9 cellular contexts compared by ENCODE assay signal in genomic region chr16:30354423-30355143, GRCh38. TPM values are rescaled to one million over a fixed set of nuclear protein-coding genes. Genes with fewer than 3 reads are reported as not detected.
A peak's percentile ranks its signal among the peaks of the same experiment; 100 is the strongest.
DNase-seq lines count a peak whose midpoint lies in the region; ATAC-seq, FAIRE-seq and TF ChIP-seq lines count a peak whose summit lies in the region.
"Had no signal": no experiment of that assay in that cellular context is flagged by ENCODE, and none has a peak within 500 bp of the region (broad histone marks: within the 10 kb centered on the region; RNA-seq: fewer than 3 reads in every experiment).

No MANE protein-coding gene starts in this region.

- CTCF ChIA-PET in H1 (lab: Charles Lee; ENCODE audit: partially characterized antibody) = interaction anchor here (0.5 to 3.5 kb wide), 7 partner anchors 10 to 160 kb away, joined by 3 to 20 read pairs (median 4); partner anchors contain the start of gene TBC1D10B
- CTCF ChIA-PET in naive thymus-derived CD4-positive, alpha-beta T cell (lab: Charles Lee) = interaction anchor here (1.1 to 1.3 kb wide), 2 partner anchors 16 to 19 kb away, joined by 3 read pairs; no protein-coding TSS in a partner anchor

- H3K36me3 ChIP-seq in ACC112 (ENCODE audit: insufficient read depth, low read length) = 0 out of 2 replicates have a peak, but pooled peaks cover 7% of the 10 kb centered on the region
- peaks cover 36% of the 10 kb centered on the region for H3K36me3 ChIP-seq in OCI-LY3 (replicated peaks; ENCODE audit: low read depth, low read length)
- peaks cover 14 to 37% (median 31%) of the 10 kb centered on the region in 4 experiments for H3K36me3 ChIP-seq in H1 (ENCODE audit: control insufficient read depth in 2 of 4, insufficient read depth in 4 of 4, low read length in 3 of 4)
- H3K36me3 ChIP-seq in naive thymus-derived CD4-positive, alpha-beta T cell (ENCODE audit: control insufficient read depth in 2 of 3, insufficient read depth in 3 of 3, low read length in 3 of 3) = peaks cover 0 to 70% (median 22%) of the 10 kb centered on the region in 3 experiments

- peak overlapping the region; percentile 85 for H3K4me2 ChIP-seq in OCI-LY3 (ENCODE audit: low read length)
- peak overlapping the region; percentile 61 to 88 for H3K4me2 ChIP-seq in H1 (ENCODE audit: insufficient read depth in 1 of 2, low read depth in 2 of 2, low read length in 2 of 2)

- peaks cover 26% of the 10 kb centered on the region for H3K79me2 ChIP-seq in ACC112 (ENCODE audit: control insufficient read depth, insufficient read depth, low read length, unreplicated experiment)
- H3K79me2 ChIP-seq in OCI-LY3 (ENCODE audit: low read length) = peaks cover 19% of the 10 kb centered on the region
- H3K79me2 ChIP-seq in H1 (ENCODE audit: control insufficient read depth in 1 of 2, insufficient read depth in 2 of 2, low read length in 2 of 2) = peaks cover 0 to 14% of the 10 kb centered on the region in 2 experiments; a peak in 2 of 4 replicates

- no peak for TF ChIP-seq EP300 in H1 (IDR thresholded peaks at IDR 0.05; ENCODE audit: borderline replicate concordance in 1 of 2, low read depth in 2 of 2, low read length in 2 of 2)

- DNase-seq in H1 (ENCODE audit: low read depth in 1 of 2, low spot score in 2 of 2) (no peak), hepatic stellate cell (ENCODE audit: low spot score) (no peak), LoVo (ENCODE audit: low spot score) (no peak)
- peak in 2 of 9 donors; percentile 6 to 11 for DNase-seq in naive thymus-derived CD4-positive, alpha-beta T cell

- peak overlapping the region; percentile 42 for H4K91ac ChIP-seq in H1 (replicated peaks; ENCODE audit: insufficient read length, low read length)

- no peak for FAIRE-seq in H1 (lab: Jason Lieb, UNC)

- H2AFZ ChIP-seq in ACC112 (ENCODE audit: low read length, unreplicated experiment) (peak overlapping the region; percentile 41), OCI-LY3 (ENCODE audit: low read depth, low read length) (peak overlapping the region; percentile 84; the same call in 1 of the 2 replicates), H1 (ENCODE audit: low read length) (no peak overlapping the region)

- ATAC-seq in GM19438 (IDR thresholded peaks at IDR 0.05; ENCODE audit: low read depth, unreplicated experiment) = peak; percentile 14
- peak; percentile 36 for ATAC-seq in naive thymus-derived CD4-positive, alpha-beta T cell
- ATAC-seq in GM18519 (IDR thresholded peaks at IDR 0.05; ENCODE audit: low FRiP score, unreplicated experiment) = no peak

- no peak overlapping the region for H2BK20ac ChIP-seq in H1 (ENCODE audit: low read length)

- TF ChIP-seq CTCF in OCI-LY3 (IDR thresholded peaks at IDR 0.05; ENCODE audit: low read depth, low read length) = no peak
- TF ChIP-seq CTCF in H1 (IDR thresholded peaks at IDR 0.05; ENCODE audit: control extremely low read depth in 1 of 3, insufficient read depth in 1 of 3, low read depth in 1 of 3, low read length in 3 of 3) = no peak

- H3K27ac ChIP-seq in ACC112 (ENCODE audit: low read depth, low read length) = peak overlapping the region; percentile 96
- peak overlapping the region; percentile 52 for H3K27ac ChIP-seq in OCI-LY3 (ENCODE audit: low read length)
- H3K27ac ChIP-seq in H1 (ENCODE audit: low read depth, low read length) = peak overlapping the region; percentile 82
- H3K27ac ChIP-seq in naive thymus-derived CD4-positive, alpha-beta T cell (ENCODE audit: low read depth, low read length) = peak overlapping the region; percentile 92

- no peaks in the 10 kb centered on the region for H4K20me1 ChIP-seq in OCI-LY3 (ENCODE audit: insufficient read depth, low read length)
- peaks cover 3 to 9% of the 10 kb centered on the region in 2 experiments for H4K20me1 ChIP-seq in H1 (replicated peaks in 1 of 2; ENCODE audit: control insufficient read depth in 1 of 2, insufficient read depth in 2 of 2, low read length in 2 of 2)

- peaks cover 10 to 51% (median 30%) of the 10 kb centered on the region in 7 donors for H3K4me1 Mint-ChIP-seq in naive thymus-derived CD4-positive, alpha-beta T cell

- peak overlapping the region; percentile 66 for H3K56ac ChIP-seq in H1 (replicated peaks; ENCODE audit: insufficient read length, low read depth, low read length)

- peak overlapping the region; percentile 93; the same call in 1 of the 2 replicates for H4K8ac ChIP-seq in H1 (ENCODE audit: extremely low read depth, insufficient read depth, low read length)

- no peaks in the 10 kb centered on the region for H3K27me3 ChIP-seq in ACC112 (ENCODE audit: insufficient read depth, low read length)
- no peaks in the 10 kb centered on the region for H3K27me3 ChIP-seq in OCI-LY3 (ENCODE audit: low read depth, low read length)
- no peaks in the 10 kb centered on the region for H3K27me3 ChIP-seq in H1 (replicated peaks in 1 of 4; ENCODE audit: control insufficient read depth in 3 of 4, extremely low read depth in 1 of 4, insufficient read depth in 3 of 4, low read length in 3 of 4)
- no peaks in the 10 kb centered on the region for H3K27me3 ChIP-seq in naive thymus-derived CD4-positive, alpha-beta T cell (ENCODE audit: control insufficient read depth in 2 of 2, insufficient read depth in 2 of 2, low read length in 2 of 2)

- 0 out of 2 replicates have a peak overlapping the region, but pooled peaks have one; percentile 88 for H3K18ac ChIP-seq in H1 (ENCODE audit: extremely low read depth, low read length)

- H3K27me3 Mint-ChIP-seq in naive thymus-derived CD4-positive, alpha-beta T cell = peaks cover 0 to 2% (median 0%) of the 10 kb centered on the region in 5 donors

- peak overlapping the region; percentile 88 for H4K5ac ChIP-seq in H1 (ENCODE audit: insufficient read length, low read depth, low read length)

- peak overlapping the region; percentile 90 to 100 (median 96) for H3K4me3 Mint-ChIP-seq in naive thymus-derived CD4-positive, alpha-beta T cell

- peak overlapping the region; percentile 96 for H2BK5ac ChIP-seq in H1 (ENCODE audit: low read depth, low read length)

- H3K9me3 Mint-ChIP-seq in naive thymus-derived CD4-positive, alpha-beta T cell = no peaks in the 10 kb centered on the region

- H3K14ac ChIP-seq in H1 (ENCODE audit: insufficient read length) = no peak overlapping the region

- intact Hi-C loops in naive thymus-derived CD4-positive, alpha-beta T cell (cut with micrococcal nuclease) = loop anchor here (1.0 to 2.0 kb wide), 6 partner anchors 16 to 54 kb away; partner anchors contain the start of genes TBC1D10B (in 1 of the 2) and ZNF771 (in 1 of the 2)

- peaks cover 47% of the 10 kb centered on the region for H3K4me1 ChIP-seq in ACC112 (ENCODE audit: control insufficient read depth, insufficient read depth, low read length, unreplicated experiment)
- H3K4me1 ChIP-seq in OCI-LY3 (ENCODE audit: low read length) = peaks cover 22% of the 10 kb centered on the region
- peaks cover 0 to 12% (median 6%) of the 10 kb centered on the region in 4 experiments; a peak in 5 of 7 replicates for H3K4me1 ChIP-seq in H1 (replicated peaks in 1 of 4; ENCODE audit: control insufficient read depth in 3 of 4, insufficient read depth in 4 of 4, low read length in 3 of 4)
- H3K4me1 ChIP-seq in naive thymus-derived CD4-positive, alpha-beta T cell (ENCODE audit: control insufficient read depth in 2 of 2, insufficient read depth in 2 of 2, low read length in 2 of 2) = peaks cover 16 to 18% of the 10 kb centered on the region in 2 donors

- H2BK12ac ChIP-seq in H1 (ENCODE audit: low read depth, low read length) = no peak overlapping the region; the same call in 1 of the 2 replicates

- no peaks in the 10 kb centered on the region for H3K9me3 ChIP-seq in OCI-LY3 (ENCODE audit: insufficient read depth, low read length)
- H3K9me3 ChIP-seq in H1 (ENCODE audit: insufficient read depth in 2 of 2, low read depth in 1 of 2, low read length in 1 of 2) = no peaks in the 10 kb centered on the region
- no peaks in the 10 kb centered on the region for H3K9me3 ChIP-seq in naive thymus-derived CD4-positive, alpha-beta T cell (ENCODE audit: control insufficient read depth in 2 of 3, low read length in 3 of 3)

- TF ChIP-seq POLR2A in H1 (IDR thresholded peaks at IDR 0.05; ENCODE audit: control extremely low read depth in 1 of 2, low read depth in 2 of 2, low read length in 2 of 2) = no peak

- peaks cover 11% of the 10 kb centered on the region for H3K23me2 ChIP-seq in H1 (ENCODE audit: low read depth, low read length)

- H2BK15ac ChIP-seq in H1 (ENCODE audit: low read length) = no peak overlapping the region

- H3K4me3 ChIP-seq in ACC112 (ENCODE audit: low read depth, low read length) = peak overlapping the region; percentile 89
- H3K4me3 ChIP-seq in OCI-LY3 (ENCODE audit: low read length) = peak overlapping the region; percentile 96
- peak overlapping the region; percentile 51 to 93 (median 81) for H3K4me3 ChIP-seq in H1 (ENCODE audit: extremely low read depth in 1 of 4, insufficient read depth in 2 of 4, low read depth in 3 of 4, low read length in 4 of 4)
- H3K4me3 ChIP-seq in naive thymus-derived CD4-positive, alpha-beta T cell (ENCODE audit: low read length) = peak overlapping the region; percentile 82

- TF ChIP-seq RAD21 in H1 (IDR thresholded peaks at IDR 0.05 in 1 of 2, conservative IDR thresholded peaks at IDR 0.05 in 1 of 2; ENCODE audit: low read depth in 2 of 2, low read length in 2 of 2) = no peak

- 6% methylated on average over 25 of the region's 36 CpGs; no CpG with 5 or more reads in 1 of the 2 experiments for WGBS in H1 (ENCODE audit: extremely low coverage in 1 of 2, insufficient coverage in 1 of 2, insufficient read length in 1 of 2, insufficient replicate concordance in 2 of 2, low coverage in 1 of 2, low lambda C conversion rate in 2 of 2, missing lambda C conversion rate in 1 of 2), 2 experiments

- no peak overlapping the region for H3K4ac ChIP-seq in H1 (replicated peaks; ENCODE audit: insufficient read length, low read depth, low read length)

- H3K23ac ChIP-seq in H1 (ENCODE audit: insufficient read length) = no peak overlapping the region

- POLR2A ChIA-PET in H1 (lab: Charles Lee; ENCODE audit: partially characterized antibody) = interaction anchor here (0.6 to 7.9 kb wide), 24 partner anchors 8 to 578 kb away, joined by 3 to 79 read pairs (median 6); partner anchors contain the start of genes ALDOA, TBC1D10B, ZNF48 and ZNF747
- POLR2A ChIA-PET in naive thymus-derived CD4-positive, alpha-beta T cell (lab: Charles Lee) = interaction anchor here (0.8 to 4.9 kb wide), 11 partner anchors 10 to 288 kb away, joined by 3 to 22 read pairs (median 4); partner anchors contain the start of genes ALDOA, SEPTIN1, TBC1D10B and ZNF48

- H2BK120ac ChIP-seq in H1 (replicated peaks; ENCODE audit: low read depth, low read length) = no peak overlapping the region

- H2AK5ac ChIP-seq in H1 (ENCODE audit: low read depth, low read length) = no peak overlapping the region

- H3K79me1 ChIP-seq in H1 (ENCODE audit: low read depth, low read length) = no peaks in the 10 kb centered on the region; the same call in 1 of the 2 replicates

- peak overlapping the region; percentile 89 for H3K9ac ChIP-seq in OCI-LY3 (ENCODE audit: low read length)
- peak overlapping the region; percentile 77 to 96 (median 90) for H3K9ac ChIP-seq in H1 (replicated peaks in 1 of 4; ENCODE audit: extremely low read depth in 1 of 4, low read depth in 3 of 4, low read length in 3 of 4)

- peaks cover 0 to 26% (median 4%) of the 10 kb centered on the region in 5 donors for H3K36me3 Mint-ChIP-seq in naive thymus-derived CD4-positive, alpha-beta T cell

- H3K27ac Mint-ChIP-seq in naive thymus-derived CD4-positive, alpha-beta T cell = peak overlapping the region; percentile 95 to 99 (median 98)

RNA-seq across cellular contexts. Expression of gene CD2BP2, which starts 0.5 kb away (rescaled TPM):
- 55.3 and 55.4 TPM in 2 replicates for total RNA-seq in H1 (2021; fragmentation: NEBNext Ultra II Directional; extraction: Animal tissue kit (Norgen Biotek cat#: 25700))
- 22.4 and 30.4 TPM in 2 replicates for polyA plus RNA-seq in H1 (2011; rRNA removed)
- polyA plus RNA-seq in H1 (2011; cell fraction: cytosol; rRNA removed) = 41.3 TPM
- polyA plus RNA-seq in H1 (2011; cell fraction: nucleus; rRNA removed) = 88.6 TPM
- polyA plus RNA-seq in H1 (2012, experiment 1 of 2) = 44.2 to 48.1 TPM (median 46.0 TPM) in 4 replicates
- polyA plus RNA-seq in H1 (2012, experiment 2 of 2) = 36.3 TPM
- polyA plus RNA-seq in H1 (2013, experiment 1 of 2) = 22.9 TPM
- 22.8 TPM for polyA plus RNA-seq in H1 (2013, experiment 2 of 2)
- 31.4 and 35.3 TPM in 2 replicates for polyA minus RNA-seq in H1 (2011; rRNA and poly(A)+ RNA removed)
- 19.1 TPM for polyA minus RNA-seq in H1 (2011; cell fraction: cytosol; rRNA and poly(A)+ RNA removed)
- polyA minus RNA-seq in H1 (2011; cell fraction: nucleus; rRNA and poly(A)+ RNA removed) = 24.0 TPM
- total RNA-seq in naive thymus-derived CD4-positive, alpha-beta T cell = 10 to 100 TPM; 37.5 to 77.0 (median 64.6) TPM
- 10 to 100 TPM; 18.7 to 24.4 TPM for polyA plus RNA-seq in naive thymus-derived CD4-positive, alpha-beta T cell

RNA-seq across cellular contexts. Expression of gene TBC1D10B, which starts 15.7 kb away (rescaled TPM):
- 28.6 and 29.4 TPM in 2 replicates for total RNA-seq in H1 (2021; fragmentation: NEBNext Ultra II Directional; extraction: Animal tissue kit (Norgen Biotek cat#: 25700))
- 15.4 and 22.1 TPM in 2 replicates for polyA plus RNA-seq in H1 (2011; rRNA removed)
- polyA plus RNA-seq in H1 (2011; cell fraction: cytosol; rRNA removed) = 14.2 TPM
- 23.6 TPM for polyA plus RNA-seq in H1 (2011; cell fraction: nucleus; rRNA removed)
- 23.8 to 27.5 TPM (median 24.9 TPM) in 4 replicates for polyA plus RNA-seq in H1 (2012, experiment 1 of 2)
- polyA plus RNA-seq in H1 (2012, experiment 2 of 2) = 24.2 TPM
- polyA plus RNA-seq in H1 (2013, experiment 1 of 2) = 15.4 TPM
- polyA plus RNA-seq in H1 (2013, experiment 2 of 2) = 14.1 TPM
- 10.9 and 17.3 TPM in 2 replicates for polyA minus RNA-seq in H1 (2011; rRNA and poly(A)+ RNA removed)
- 14.0 TPM for polyA minus RNA-seq in H1 (2011; cell fraction: cytosol; rRNA and poly(A)+ RNA removed)
- polyA minus RNA-seq in H1 (2011; cell fraction: nucleus; rRNA and poly(A)+ RNA removed) = 11.5 TPM
- 10 to 100 TPM; 23.2 to 70.0 (median 45.2) TPM for total RNA-seq in naive thymus-derived CD4-positive, alpha-beta T cell
- 10 to 100 TPM in 1 of 2 donors, 1 to 10 TPM in 1; 7.6 to 13.6 TPM for polyA plus RNA-seq in naive thymus-derived CD4-positive, alpha-beta T cell

RNA-seq across cellular contexts. Expression of gene MYL11, which starts 20.0 kb away (rescaled TPM):
- total RNA-seq in H1 (2021; fragmentation: NEBNext Ultra II Directional; extraction: Animal tissue kit (Norgen Biotek cat#: 25700)) = 1.2 TPM in 1 of 2 replicates, not detected in the other
- 1.4 and 1.5 TPM in 2 replicates for polyA plus RNA-seq in H1 (2011; rRNA removed)
- 0.98 TPM for polyA plus RNA-seq in H1 (2011; cell fraction: cytosol; rRNA removed)
- polyA plus RNA-seq in H1 (2011; cell fraction: nucleus; rRNA removed) = 0.33 TPM
- polyA plus RNA-seq in H1 (2012, experiment 1 of 2) = 0.59 to 4.0 TPM (median 2.1 TPM) in 4 replicates
- polyA plus RNA-seq in H1 (2012, experiment 2 of 2) = 4.7 TPM
- 2.7 TPM for polyA plus RNA-seq in H1 (2013, experiment 1 of 2)
- polyA plus RNA-seq in H1 (2013, experiment 2 of 2) = 4.0 TPM
- polyA minus RNA-seq in H1 (2011; rRNA and poly(A)+ RNA removed) = 0.44 and 0.73 TPM in 2 replicates
- polyA minus RNA-seq in H1 (2011; cell fraction: cytosol; rRNA and poly(A)+ RNA removed) = not detected
- polyA minus RNA-seq in H1 (2011; cell fraction: nucleus; rRNA and poly(A)+ RNA removed) = not detected
- total RNA-seq in naive thymus-derived CD4-positive, alpha-beta T cell = 1 to 10 TPM in 2 of 5 experiments, under 1 TPM in 1, not detected in 2; 0.87 to 2.0 (median 1.6) TPM
- not detected for polyA plus RNA-seq in naive thymus-derived CD4-positive, alpha-beta T cell
- total RNA-seq: lung microvascular endothelial cell had no signal

RNA-seq across cellular contexts. Expression of gene SEPTIN1, which starts 27.8 kb away (rescaled TPM):
- total RNA-seq in H1 (2021; fragmentation: NEBNext Ultra II Directional; extraction: Animal tissue kit (Norgen Biotek cat#: 25700)) = 0.84 and 1.4 TPM in 2 replicates
- 0.24 and 0.57 TPM in 2 replicates for polyA plus RNA-seq in H1 (2011; rRNA removed)
- 0.70 TPM for polyA plus RNA-seq in H1 (2011; cell fraction: cytosol; rRNA removed)
- polyA plus RNA-seq in H1 (2011; cell fraction: nucleus; rRNA removed) = 0.83 TPM
- 1.1 to 2.7 TPM (median 1.3 TPM) in 4 replicates for polyA plus RNA-seq in H1 (2012, experiment 1 of 2)
- 0.73 TPM for polyA plus RNA-seq in H1 (2012, experiment 2 of 2)
- polyA plus RNA-seq in H1 (2013, experiment 1 of 2) = 1.5 TPM
- 1.5 TPM for polyA plus RNA-seq in H1 (2013, experiment 2 of 2)
- not detected in 2 replicates for polyA minus RNA-seq in H1 (2011; rRNA and poly(A)+ RNA removed)
- not detected for polyA minus RNA-seq in H1 (2011; cell fraction: cytosol; rRNA and poly(A)+ RNA removed)
- polyA minus RNA-seq in H1 (2011; cell fraction: nucleus; rRNA and poly(A)+ RNA removed) = not detected
- total RNA-seq in naive thymus-derived CD4-positive, alpha-beta T cell = 100 to 1,000 TPM; 176 to 355 (median 183) TPM
- polyA plus RNA-seq in naive thymus-derived CD4-positive, alpha-beta T cell = 100 to 1,000 TPM; 221 to 257 TPM

RNA-seq across cellular contexts. Expression of gene ZNF48, which starts 40.6 kb away (rescaled TPM):
- 40.6 and 41.2 TPM in 2 replicates for total RNA-seq in H1 (2021; fragmentation: NEBNext Ultra II Directional; extraction: Animal tissue kit (Norgen Biotek cat#: 25700))
- polyA plus RNA-seq in H1 (2011; rRNA removed) = 30.4 and 39.6 TPM in 2 replicates
- polyA plus RNA-seq in H1 (2011; cell fraction: cytosol; rRNA removed) = 27.3 TPM
- polyA plus RNA-seq in H1 (2011; cell fraction: nucleus; rRNA removed) = 30.8 TPM
- polyA plus RNA-seq in H1 (2012, experiment 1 of 2) = 30.8 to 36.4 TPM (median 33.0 TPM) in 4 replicates
- 36.2 TPM for polyA plus RNA-seq in H1 (2012, experiment 2 of 2)
- polyA plus RNA-seq in H1 (2013, experiment 1 of 2) = 19.0 TPM
- 18.2 TPM for polyA plus RNA-seq in H1 (2013, experiment 2 of 2)
- 23.0 and 24.8 TPM in 2 replicates for polyA minus RNA-seq in H1 (2011; rRNA and poly(A)+ RNA removed)
- 20.8 TPM for polyA minus RNA-seq in H1 (2011; cell fraction: cytosol; rRNA and poly(A)+ RNA removed)
- polyA minus RNA-seq in H1 (2011; cell fraction: nucleus; rRNA and poly(A)+ RNA removed) = 25.9 TPM
- total RNA-seq in naive thymus-derived CD4-positive, alpha-beta T cell = 10 to 100 TPM in 3 of 5 experiments, 1 to 10 TPM in 2; 6.0 to 16.0 (median 15.6) TPM
- 10 to 100 TPM in 1 of 2 donors, 1 to 10 TPM in 1; 6.0 to 10.9 TPM for polyA plus RNA-seq in naive thymus-derived CD4-positive, alpha-beta T cell
